27 cellular contexts compared by ENCODE assay signal in the genomic region with DNA sequence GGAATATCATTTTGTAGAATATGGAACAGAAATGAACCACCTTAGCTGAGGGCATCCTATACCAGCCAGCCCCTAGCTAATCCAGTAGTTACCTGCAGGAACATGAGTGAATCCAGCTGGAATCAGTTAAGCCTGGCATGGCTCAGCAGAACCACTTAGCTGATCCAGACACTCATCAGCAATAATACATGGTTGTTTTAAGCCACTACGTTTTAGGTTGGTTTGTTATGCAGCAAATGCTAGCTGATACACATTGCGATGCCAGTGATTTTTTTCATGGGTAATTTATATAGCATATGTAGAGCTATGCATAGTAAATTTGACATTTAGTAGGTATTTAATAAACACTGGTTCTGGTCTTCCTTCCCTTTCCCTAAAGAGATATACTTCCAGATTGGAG.
"Had no signal": no experiment of that assay in that cellular context is flagged by ENCODE, and none has a peak within 500 bp of the region (broad histone marks: within the 10 kb centered on the region; RNA-seq: fewer than 3 reads in every experiment).

No MANE protein-coding gene starts in this region.

- H3K4me1 ChIP-seq: testis, thyroid gland, uterus had no signal

- DNase-seq: stimulated activated CD4-positive, alpha-beta T cell treated with anti-CD3 and anti-CD28 coated beads, Interleukin-2, amount 100 ng/mL, for 48 hours; stimulated activated CD4-positive, alpha-beta T cell treated with anti-CD3 and anti-CD28 coated beads, Interleukin-4, amount 100 ng/mL, for 1 hour; stimulated activated CD4-positive, alpha-beta T cell treated with anti-CD3 and anti-CD28 coated beads, Interleukin-4, amount 100 ng/mL, for 24 hours; stimulated activated CD4-positive, alpha-beta T cell treated with anti-CD3 and anti-CD28 coated beads, Interleukin-4, amount 100 ng/mL, for 4 hours; stimulated activated CD8-positive, alpha-beta memory T cell treated with anti-CD3 and anti-CD28 coated beads, Interleukin-4, amount 100 ng/mL, for 48 hours; stimulated activated naive B cell treated with anti-CD40 and anti-IgM and Interleukin-4, amounts not matched to agents 10 μg/mL and 1 μg/mL and 100 μg/mL, for 72 hours; stimulated activated naive CD4-positive, alpha-beta T cell; stimulated activated naive CD4-positive, alpha-beta T cell treated with Interleukin-2 at 50 U/mL for 16 hours; stimulated activated naive CD8-positive, alpha-beta T cell treated with anti-CD3 and anti-CD28 coated beads, Interleukin-15, amount 100 ng/mL, for 72 hours; stimulated activated naive CD8-positive, alpha-beta T cell treated with anti-CD3 and anti-CD28 coated beads, Interleukin-15, Interleukin-2, amounts not matched to agents 100 U/mL and 50 U/mL, for 24 hours; stomach; substantia nigra; testis; thyroid gland; tibial artery; transverse colon; trophoblast cell; upper lobe of left lung; upper lobe of right lung; uterus had no signal

- H3K27me3 ChIP-seq: stomach, suprapubic skin, testis, thyroid gland, tibial artery, tibial nerve, transverse colon, upper lobe of left lung, upper lobe of right lung, uterus, vagina had no signal

- H3K9me3 ChIP-seq: suprapubic skin, testis, thoracic aorta, thyroid gland, tibial nerve, transverse colon, upper lobe of left lung, upper lobe of right lung, uterus, vagina had no signal

- H3K36me3 ChIP-seq: stomach, suprapubic skin, thoracic aorta, thyroid gland, tibial artery, tibial nerve, transverse colon, upper lobe of left lung, upper lobe of right lung, uterus, vagina had no signal

- ATAC-seq: stimulated activated effector memory CD8-positive, alpha-beta T cell treated with anti-CD3 and anti-CD28 coated beads, Interleukin-12 subunit alpha, Interleukin-12 subunit beta, amount 100 ng/mL, for 72 hours; stimulated activated memory B cell treated with anti-CD40 and anti-IgM and Interleukin-4, amounts not matched to agents 10 μg/mL and 1 μg/mL and 100 μg/mL, for 72 hours; stimulated activated naive B cell treated with anti-CD40 and anti-IgM and Interleukin-4, amounts not matched to agents 10 μg/mL and 1 μg/mL and 100 μg/mL, for 72 hours; stimulated activated naive CD8-positive, alpha-beta T cell treated with anti-CD3 and anti-CD28 coated beads, Interleukin-15, amount 100 ng/mL, for 72 hours; stimulated activated naive CD8-positive, alpha-beta T cell treated with anti-CD3 and anti-CD28 coated beads, Interleukin-15, Interleukin-2, amounts not matched to agents 100 U/mL and 50 U/mL, for 24 hours; upper lobe of right lung had no signal

- H3K27ac ChIP-seq: stomach, suprapubic skin, testis, thyroid gland, transverse colon, upper lobe of left lung, upper lobe of right lung, vagina had no signal

- FAIRE-seq: urothelium cell line had no signal

- H3K4me3 ChIP-seq: stomach, suprapubic skin, testis, thoracic aorta, thyroid gland, tibial artery, tibial nerve, transverse colon, upper lobe of left lung, upper lobe of right lung, uterus, vagina had no signal
